Comparison of ENCODE assay signal across 14 cellular contexts in genomic region chr2:233789554-233789953, GRCh38. TPM values are rescaled to one million over a fixed set of nuclear protein-coding genes. Genes with fewer than 3 reads are reported as not detected.
DNase-seq lines count a peak whose midpoint lies in the region; ATAC-seq and TF ChIP-seq lines count a peak whose summit lies in the region.
"Had no signal": no experiment of that assay in that cellular context is flagged by ENCODE, and none has a peak within 500 bp of the region (broad histone marks: within the 10 kb centered on the region; RNA-seq: fewer than 3 reads in every experiment).

No MANE protein-coding gene starts in this region.

- TF ChIP-seq CTCF in natural killer cell (IDR thresholded peaks at IDR 0.05) (no peak), colonic mucosa (IDR thresholded peaks at IDR 0.05) (no peak), upper lobe of right lung (IDR thresholded peaks at IDR 0.05) (no peak)

- no peaks in the 10 kb centered on the region for H3K4me1 Mint-ChIP-seq in natural killer cell treated with Interleukin-12 subunit alpha and Interleukin-12 subunit beta and Interleukin-15 and Interleukin-18, amount 100 ng/mL, for 72 hours (ENCODE audit: low read depth in 2 of 2)
- no peaks in the 10 kb centered on the region for H3K4me1 Mint-ChIP-seq in natural killer cell
- H3K4me1 Mint-ChIP-seq: B cell had no signal

- H3K27ac ChIP-seq in colonic mucosa (no peak overlapping the region), upper lobe of right lung (no peak overlapping the region)

- H3K27me3 Mint-ChIP-seq in natural killer cell treated with Interleukin-12 subunit alpha and Interleukin-12 subunit beta and Interleukin-15 and Interleukin-18, amount 100 ng/mL, for 72 hours, result peaks cover 7 to 8% of the 10 kb centered on the region in 2 donors
- peaks cover 6 to 8% of the 10 kb centered on the region in 2 donors for H3K27me3 Mint-ChIP-seq in natural killer cell (ENCODE audit: low read depth in 2 of 2)

- peak; percentile 28 to 46 for ATAC-seq in natural killer cell treated with Interleukin-12 subunit alpha and Interleukin-12 subunit beta and Interleukin-15 and Interleukin-18, amount 100 ng/mL, for 72 hours
- ATAC-seq in natural killer cell (no peak), upper lobe of right lung (no peak), HG02571 (IDR thresholded peaks at IDR 0.05; ENCODE audit: unreplicated experiment) (no peak), GM21447 (IDR thresholded peaks at IDR 0.05; ENCODE audit: unreplicated experiment) (no peak), HG03442 (IDR thresholded peaks at IDR 0.05; ENCODE audit: unreplicated experiment) (no peak)
- ATAC-seq: HCT116 had no signal

- intact Hi-C loops in natural killer cell (cut with micrococcal nuclease) (no loop called here), colonic mucosa (cut with DNase I) (no loop called here), upper lobe of right lung (cut with DNase I) (no loop called here)

- H3K4me3 Mint-ChIP-seq in natural killer cell treated with Interleukin-12 subunit alpha and Interleukin-12 subunit beta and Interleukin-15 and Interleukin-18, amount 100 ng/mL, for 72 hours, result no peak overlapping the region
- no peak overlapping the region for H3K4me3 Mint-ChIP-seq in natural killer cell
- H3K4me3 Mint-ChIP-seq: B cell; CD4-positive, alpha-beta T cell had no signal

- H3K36me3 ChIP-seq in colonic mucosa (no peaks in the 10 kb centered on the region), upper lobe of right lung (no peaks in the 10 kb centered on the region)

- no peak overlapping the region for H3K9ac ChIP-seq in colonic mucosa (ENCODE audit: low read depth in 2 of 2, low read length in 2 of 2)

- no peak for DNase-seq in natural killer cell treated with Interleukin-12 subunit alpha and Interleukin-12 subunit beta and Interleukin-15 and Interleukin-18, amount 100 ng/mL, for 72 hours (ENCODE audit: low spot score)
- DNase-seq in natural killer cell (no peak), colonic mucosa (peak; percentile 9), mesenteric fat pad (ENCODE audit: low spot score) (peak; percentile 82), upper lobe of right lung (peak; percentile 48)
- DNase-seq: C1 segment of cervical spinal cord; Calu3; CD4-positive, alpha-beta T cell; DMS 273 treated with DMSO at 0.1 percent for 48 hours had no signal

- H3K27me3 ChIP-seq in colonic mucosa (no peaks in the 10 kb centered on the region), upper lobe of right lung (no peaks in the 10 kb centered on the region)

- no peaks in the 10 kb centered on the region for H3K36me3 Mint-ChIP-seq in natural killer cell treated with Interleukin-12 subunit alpha and Interleukin-12 subunit beta and Interleukin-15 and Interleukin-18, amount 100 ng/mL, for 72 hours
- no peaks in the 10 kb centered on the region for H3K36me3 Mint-ChIP-seq in natural killer cell

- no peaks in the 10 kb centered on the region for H3K9me3 Mint-ChIP-seq in natural killer cell treated with Interleukin-12 subunit alpha and Interleukin-12 subunit beta and Interleukin-15 and Interleukin-18, amount 100 ng/mL, for 72 hours
- no peaks in the 10 kb centered on the region for H3K9me3 Mint-ChIP-seq in natural killer cell
- H3K9me3 Mint-ChIP-seq: CD4-positive, alpha-beta T cell had no signal

- H3K4me3 ChIP-seq in colonic mucosa (no peak overlapping the region), upper lobe of right lung (no peak overlapping the region)

- H3K4me1 ChIP-seq in colonic mucosa, result no peaks in the 10 kb centered on the region
- no peaks in the 10 kb centered on the region for H3K4me1 ChIP-seq in upper lobe of right lung

- no peak overlapping the region for H3K27ac Mint-ChIP-seq in natural killer cell treated with Interleukin-12 subunit alpha and Interleukin-12 subunit beta and Interleukin-15 and Interleukin-18, amount 100 ng/mL, for 72 hours
- no peak overlapping the region for H3K27ac Mint-ChIP-seq in natural killer cell
- H3K27ac Mint-ChIP-seq: B cell; CD4-positive, alpha-beta T cell had no signal

- H3K9me3 ChIP-seq in colonic mucosa, result no peaks in the 10 kb centered on the region
- H3K9me3 ChIP-seq in upper lobe of right lung, result no peaks in the 10 kb centered on the region

RNA-seq across cellular contexts. Expression of gene MROH2A, which starts 11.4 kb away (rescaled TPM):
- total RNA-seq in natural killer cell treated with Interleukin-12 subunit alpha and Interleukin-12 subunit beta and Interleukin-15 and Interleukin-18, amount 100 ng/mL, for 72 hours, result not detected
- not detected for total RNA-seq in natural killer cell
- total RNA-seq in colonic mucosa, result not detected
- not detected for total RNA-seq in mesenteric fat pad
- not detected for total RNA-seq in upper lobe of right lung
- total RNA-seq: B cell; CD4-positive, alpha-beta T cell had no signal

RNA-seq across cellular contexts. Expression of gene UGT1A1, which starts 29.5 kb away (rescaled TPM):
- not detected for total RNA-seq in natural killer cell treated with Interleukin-12 subunit alpha and Interleukin-12 subunit beta and Interleukin-15 and Interleukin-18, amount 100 ng/mL, for 72 hours
- total RNA-seq in natural killer cell (not detected), colonic mucosa (1 to 10 TPM; 1.2 to 1.9 TPM), mesenteric fat pad (0.32 TPM), upper lobe of right lung (not detected)
- total RNA-seq: B cell; CD4-positive, alpha-beta T cell had no signal

Comparison
In these comparisons a context has a peak if more than half of its experiments do, and no peak if none do; other contexts are left out.
1. ATAC-seq: peak in natural killer cell treated with Interleukin-12 subunit alpha and Interleukin-12 subunit beta and Interleukin-15 and Interleukin-18, amount 100 ng/mL, for 72 hours (2 of 2); none in natural killer cell (0 of 3), upper lobe of right lung (single experiment), HG02571 (single experiment), GM21447 (single experiment) and HG03442 (single experiment).
2. DNase-seq: peak in colonic mucosa (single experiment), mesenteric fat pad (single experiment) and upper lobe of right lung (single experiment); none in natural killer cell treated with Interleukin-12 subunit alpha and Interleukin-12 subunit beta and Interleukin-15 and Interleukin-18, amount 100 ng/mL, for 72 hours (single experiment) and natural killer cell (single experiment).